In the genomic region with DNA sequence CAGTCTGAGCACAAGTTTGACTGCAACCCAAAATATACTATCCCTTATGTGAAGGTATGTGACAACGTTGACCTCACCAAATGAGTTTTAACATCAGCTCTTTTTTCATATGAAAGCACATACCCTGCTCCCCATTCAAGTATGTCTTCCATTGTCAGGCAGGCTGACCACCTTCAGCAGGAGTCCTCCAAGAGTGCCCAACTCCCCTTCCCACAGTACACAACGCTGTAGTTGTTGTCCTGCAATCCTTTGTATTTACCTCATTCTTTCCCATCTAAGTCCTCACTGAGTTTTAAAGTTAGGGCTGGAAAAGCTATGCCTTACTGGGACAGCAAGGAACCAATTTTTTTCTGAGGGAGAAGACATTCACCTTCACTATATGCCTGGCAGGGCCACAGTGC, we compare ENCODE assay signal across 18 cellular contexts. TPM values are rescaled to one million over a fixed set of nuclear protein-coding genes. Genes with fewer than 3 reads are reported as not detected.
DNase-seq lines count a peak whose midpoint lies in the region; ATAC-seq, FAIRE-seq and TF ChIP-seq lines count a peak whose summit lies in the region.
"Had no signal": no experiment of that assay in that cellular context is flagged by ENCODE, and none has a peak within 500 bp of the region (broad histone marks: within the 10 kb centered on the region; RNA-seq: fewer than 3 reads in every experiment).

No MANE protein-coding gene starts in this region.

- peaks cover 10 to 90% (median 28%) of the 10 kb centered on the region in 3 donors for H3K36me3 Mint-ChIP-seq in CD8-positive, alpha-beta memory T cell
- peaks cover 99% of the 10 kb centered on the region for H3K36me3 Mint-ChIP-seq in activated B cell treated with CpG ODN at 0.5 μM for 24 hours (ENCODE audit: low read depth)

- no peak overlapping the region for H3K4me3 ChIP-seq in CD8-positive, alpha-beta memory T cell (ENCODE audit: low read length)
- H3K4me3 ChIP-seq in HepG2 (replicated peaks in 1 of 3; ENCODE audit: insufficient read depth in 1 of 3, low read depth in 2 of 3, low read length in 3 of 3), result no peak overlapping the region; a peak in 1 of 6 replicates
- H3K4me3 ChIP-seq: lower lobe of right lung, Peyer's patch, testis had no signal

- no peak overlapping the region for H2AFZ ChIP-seq in HepG2 (ENCODE audit: low read length)

- in situ Hi-C loops in HepG2 (cut with HindIII; ENCODE audit: extremely low pct_ligation_motif_present, low pct_unique_long_range_greater_than_20kb), result no loop called here

- peaks cover 36% of the 10 kb centered on the region for H3K4me1 ChIP-seq in CD8-positive, alpha-beta memory T cell (ENCODE audit: insufficient read depth, low read length)
- H3K4me1 ChIP-seq in HepG2 (ENCODE audit: insufficient read depth, low read length), result peaks cover 52% of the 10 kb centered on the region
- H3K4me1 ChIP-seq: testis had no signal

- no peak for FAIRE-seq in HepG2 (lab: Jason Lieb, UNC)
- FAIRE-seq in RCC 7860 (lab: Jason Lieb, UNC), result no peak
- FAIRE-seq: D721Med, small intestine had no signal

- TF ChIP-seq RAD21 in HepG2 (CRISPR knock-in tag; IDR thresholded peaks at IDR 0.05), result no peak

- H3K9me3 ChIP-seq in CD8-positive, alpha-beta memory T cell (ENCODE audit: low read length), result no peaks in the 10 kb centered on the region
- no peaks in the 10 kb centered on the region for H3K9me3 ChIP-seq in HepG2 (ENCODE audit: low read length)
- H3K9me3 ChIP-seq: lower lobe of right lung, Peyer's patch, testis had no signal

- no peak overlapping the region for H3K4me2 ChIP-seq in HepG2 (ENCODE audit: low read depth, low read length)

- CTCF ChIA-PET in CD8-positive, alpha-beta memory T cell (lab: Charles Lee), result no interaction called here
- CTCF ChIA-PET in activated B cell treated with CpG ODN at 0.5 μM for 24 hours (lab: Charles Lee), result no interaction called here
- CTCF ChIA-PET in HepG2 (lab: Yijun Ruan, JAX; ENCODE audit: low intra/inter-chr PET ratio, low total read pairs), result no interaction called here

- peak overlapping the region in 6 of 8 donors; percentile 14 to 74 (median 59) for H3K27ac Mint-ChIP-seq in CD8-positive, alpha-beta memory T cell
- peak overlapping the region; percentile 9 for H3K27ac Mint-ChIP-seq in activated B cell treated with CpG ODN at 0.5 μM for 24 hours

- H3K36me3 ChIP-seq in CD8-positive, alpha-beta memory T cell (ENCODE audit: insufficient read depth, low read length), result peaks cover 67% of the 10 kb centered on the region
- H3K36me3 ChIP-seq in HepG2 (replicated peaks in 1 of 2; ENCODE audit: control insufficient read depth in 1 of 2, insufficient read depth in 2 of 2, low read length in 2 of 2), result peaks cover 15 to 55% of the 10 kb centered on the region in 2 experiments

- no peak overlapping the region for H3K9ac ChIP-seq in HepG2 (ENCODE audit: insufficient read depth, low read depth, low read length)

- 87% methylated on average over 2 of the region's 2 CpGs for WGBS in HepG2 (ENCODE audit: low lambda C conversion rate)

- no peak overlapping the region for H3K27ac ChIP-seq in CD8-positive, alpha-beta memory T cell (ENCODE audit: low read depth, low read length)
- H3K27ac ChIP-seq in HepG2 (ENCODE audit: extremely low read length, insufficient read depth, low read length), result peak overlapping the region; percentile 53
- H3K27ac ChIP-seq: lower lobe of right lung, testis had no signal

- TF ChIP-seq CTCF in activated B cell treated with CpG ODN at 0.5 μM for 24 hours (IDR thresholded peaks at IDR 0.05) (no peak), HepG2 (CRISPR knock-in tag; IDR thresholded peaks at IDR 0.05) (no peak)

- TF ChIP-seq POLR2A in GM19193 (IDR thresholded peaks at IDR 0.05; ENCODE audit: extremely low read depth, insufficient read depth, insufficient read length) (peak; percentile 20), HepG2 (IDR thresholded peaks at IDR 0.05; ENCODE audit: insufficient read depth in 1 of 2, low read depth in 2 of 2, low read length in 2 of 2) (peak in 1 of 2 experiments; percentile 58; a peak in 1 of 4 replicates)

- intact Hi-C loops in activated B cell treated with CpG ODN at 0.5 μM for 24 hours (cut with micrococcal nuclease), result no loop called here
- intact Hi-C loops in HepG2 (cut with micrococcal nuclease; ENCODE audit: unreplicated experiment), result no loop called here

- no peak for DNase-seq in CD8-positive, alpha-beta memory T cell
- no peak for DNase-seq in activated B cell treated with CpG ODN at 0.5 μM for 24 hours
- DNase-seq in HepG2 (ENCODE audit: low spot score), result no peak
- no peak for DNase-seq in activated CD4-positive, alpha-beta T cell treated with anti-CD3 and anti-CD28 coated beads, Interleukin-2, amount 50 U/mL, for 4 hours
- DNase-seq in RCC 7860 (ENCODE audit: low spot score), result no peak
- DNase-seq in DMS79 treated with DMSO at 0.1 percent for 48 hours (lab: John Stamatoyannopoulos, UW), result no peak
- DNase-seq in Ammon's horn (ENCODE audit: low spot score), result no peak
- DNase-seq: activated CD4-positive, alpha-beta T cell treated with anti-CD3 and anti-CD28 coated beads, Interleukin-2, amount 10 ng/mL, durations not matched to agents 7 days and 5 days; AML-193; lower lobe of right lung; NCI-H1417 treated with DMSO at 0.1 percent for 48 hours; NCI-H2171 treated with DMSO at 0.1 percent for 48 hours; Peyer's patch; stimulated activated CD8-positive, alpha-beta memory T cell treated with anti-CD3 and anti-CD28 coated beads, Interleukin-4, amount 100 ng/mL, for 48 hours; testis had no signal

- peaks cover 80% of the 10 kb centered on the region for H4K20me1 ChIP-seq in HepG2 (ENCODE audit: insufficient read depth, low read length)

- ATAC-seq in activated B cell treated with CpG ODN at 0.5 μM for 24 hours (ENCODE audit: low read depth) (no peak), HepG2 (no peak)
- ATAC-seq: lower lobe of right lung had no signal

- peaks cover 46 to 54% (median 51%) of the 10 kb centered on the region in 3 donors for H3K4me1 Mint-ChIP-seq in CD8-positive, alpha-beta memory T cell
- peaks cover 24% of the 10 kb centered on the region for H3K4me1 Mint-ChIP-seq in activated B cell treated with CpG ODN at 0.5 μM for 24 hours

- peaks cover 31% of the 10 kb centered on the region for H3K79me2 ChIP-seq in HepG2 (ENCODE audit: insufficient read depth, low read length)

- POLR2A ChIA-PET in CD8-positive, alpha-beta memory T cell (lab: Charles Lee), result interaction anchor here (1.4 kb wide), 1 partner anchor 12 kb away, joined by 4 read pairs; no protein-coding TSS in a partner anchor
- POLR2A ChIA-PET in activated B cell treated with CpG ODN at 0.5 μM for 24 hours (lab: Charles Lee), result no interaction called here
- POLR2A ChIA-PET in HepG2 (lab: Yijun Ruan, JAX), result interaction anchor here (1.0 kb wide), 1 partner anchor 12 kb away, joined by 3 read pairs; no protein-coding TSS in a partner anchor

- H3K4me3 Mint-ChIP-seq in CD8-positive, alpha-beta memory T cell, result no peak overlapping the region
- no peak overlapping the region for H3K4me3 Mint-ChIP-seq in activated B cell treated with CpG ODN at 0.5 μM for 24 hours
- H3K4me3 Mint-ChIP-seq: activated CD4-positive, alpha-beta T cell treated with anti-CD3 and anti-CD28 coated beads, Interleukin-2, amount 10 ng/mL, durations not matched to agents 7 days and 5 days had no signal

- H3K9me3 Mint-ChIP-seq in CD8-positive, alpha-beta memory T cell, result no peaks in the 10 kb centered on the region
- H3K9me3 Mint-ChIP-seq in activated B cell treated with CpG ODN at 0.5 μM for 24 hours, result no peaks in the 10 kb centered on the region
- H3K9me3 Mint-ChIP-seq: activated CD4-positive, alpha-beta T cell treated with anti-CD3 and anti-CD28 coated beads, Interleukin-2, amount 10 ng/mL, durations not matched to agents 7 days and 5 days had no signal

- H3K27me3 ChIP-seq in CD8-positive, alpha-beta memory T cell (ENCODE audit: insufficient read depth, low read length, poor library complexity, severe bottlenecking), result no peaks in the 10 kb centered on the region
- H3K27me3 ChIP-seq in HepG2 (ENCODE audit: control insufficient read depth in 1 of 2, insufficient read depth in 2 of 2, low read length in 2 of 2), result no peaks in the 10 kb centered on the region
- H3K27me3 ChIP-seq: Peyer's patch, testis had no signal

- no TSS peak for BruUV-seq in HepG2 (replicated peaks; lab: Mats Ljungman, UMichigan)

- H3K27me3 Mint-ChIP-seq in CD8-positive, alpha-beta memory T cell, result no peaks in the 10 kb centered on the region
- no peaks in the 10 kb centered on the region for H3K27me3 Mint-ChIP-seq in activated B cell treated with CpG ODN at 0.5 μM for 24 hours
- H3K27me3 Mint-ChIP-seq: activated CD4-positive, alpha-beta T cell treated with anti-CD3 and anti-CD28 coated beads, Interleukin-2, amount 10 ng/mL, durations not matched to agents 7 days and 5 days had no signal

- no peak for TF ChIP-seq EP300 in HepG2 (IDR thresholded peaks at IDR 0.05; ENCODE audit: low read depth in 2 of 2, low read length in 2 of 2)
- TF ChIP-seq EP300 in HepG2 (CRISPR knock-in tag; IDR thresholded peaks at IDR 0.05; ENCODE audit: borderline replicate concordance), result no peak

TF ChIP-seq in HepG2, 621 proteins besides CTCF, POLR2A, EP300 and RAD21 (continues in another document):
- 0 out of 2 replicates have a peak, but pooled peaks have one; percentile 14 for TF ChIP-seq CCDC6 (CRISPR knock-in tag; IDR thresholded peaks at IDR 0.05)

RNA-seq across cellular contexts. Expression of gene SFPQ, which starts 14.7 kb away (rescaled TPM):
- total RNA-seq in CD8-positive, alpha-beta memory T cell, result 100 to 1,000 TPM; 349 to 360 TPM
- polyA plus RNA-seq in CD8-positive, alpha-beta memory T cell, result 168 TPM
- total RNA-seq in activated B cell treated with CpG ODN at 0.5 μM for 24 hours, result 380 and 429 TPM in 2 replicates
- 260 and 292 TPM in 2 replicates for total RNA-seq in HepG2 (2016; rRNA removed; fragmentation: Illumina TruSeq; extraction: Trizol)
- 54.6 and 65.9 TPM in 2 replicates for total RNA-seq in HepG2 (2016; cell fraction: cytosol; rRNA removed; fragmentation: Illumina TruSeq; extraction: Trizol; ENCODE audit: low read depth)
- 237 and 292 TPM in 2 replicates for total RNA-seq in HepG2 (2016; cell fraction: insoluble cytoplasmic fraction; rRNA removed; fragmentation: Illumina TruSeq; extraction: Trizol)
- 101 and 132 TPM in 2 replicates for total RNA-seq in HepG2 (2016; cell fraction: membrane; rRNA removed; fragmentation: Illumina TruSeq; extraction: Trizol)
- total RNA-seq in HepG2 (2016; cell fraction: nucleus; rRNA removed; fragmentation: Illumina TruSeq; extraction: Trizol), result 411 and 473 TPM in 2 replicates
- 76.7 and 101 TPM in 2 replicates for polyA plus RNA-seq in HepG2 (2011; rRNA removed)
- polyA plus RNA-seq in HepG2 (2011; cell fraction: cytosol; rRNA removed), result 18.6 and 20.5 TPM in 2 replicates
- 225 and 256 TPM in 2 replicates for polyA plus RNA-seq in HepG2 (2011; cell fraction: nucleus; rRNA removed)
- 145 and 183 TPM in 2 replicates for polyA plus RNA-seq in HepG2 (2012)
- polyA plus RNA-seq in HepG2 (2016; cell fraction: cytosol; fragmentation: Illumina TruSeq; extraction: Trizol; ENCODE audit: low read depth), result 27.6 and 28.9 TPM in 2 replicates
- 284 and 302 TPM in 2 replicates for polyA plus RNA-seq in HepG2 (2016; cell fraction: insoluble cytoplasmic fraction; fragmentation: Illumina TruSeq; extraction: Trizol; ENCODE audit: low read depth)
- 44.6 and 59.5 TPM in 2 replicates for polyA plus RNA-seq in HepG2 (2016; cell fraction: membrane; fragmentation: Illumina TruSeq; extraction: Trizol; ENCODE audit: low read depth)
- polyA plus RNA-seq in HepG2 (2016; cell fraction: nucleus; fragmentation: Illumina TruSeq; extraction: Trizol; ENCODE audit: insufficient read depth, low read depth), result 714 and 721 TPM in 2 replicates
- 40.6 and 55.3 TPM in 2 replicates for polyA minus RNA-seq in HepG2 (2011; rRNA and poly(A)+ RNA removed; ENCODE audit: low replicate concordance)
- polyA minus RNA-seq in HepG2 (2011; cell fraction: cytosol; rRNA and poly(A)+ RNA removed), result 27.8 and 30.1 TPM in 2 replicates
- polyA minus RNA-seq in HepG2 (2011; cell fraction: nucleus; rRNA and poly(A)+ RNA removed), result 397 and 453 TPM in 2 replicates
